Comparison of ENCODE assay signal across 8 cellular contexts in the genomic region with DNA sequence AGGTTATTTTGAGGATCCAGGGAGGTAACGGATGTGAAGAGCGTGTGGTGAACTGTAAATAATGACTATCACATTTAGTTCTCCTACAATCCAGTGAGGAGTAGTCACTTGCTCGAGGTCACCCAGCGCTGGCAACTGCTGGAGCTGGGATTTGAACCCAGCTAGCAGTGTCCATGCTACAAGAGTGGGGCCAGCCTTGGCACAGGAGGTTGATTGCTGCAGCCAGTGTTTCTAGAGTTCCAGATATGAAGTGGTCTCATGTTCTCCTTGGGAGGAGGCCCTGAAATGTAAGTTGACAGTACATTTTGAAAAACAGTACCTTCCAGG. TPM values are rescaled to one million over a fixed set of nuclear protein-coding genes. Genes with fewer than 3 reads are reported as not detected.
DNase-seq lines count a peak whose midpoint lies in the region; ATAC-seq and TF ChIP-seq lines count a peak whose summit lies in the region.

No MANE protein-coding gene starts in this region.

- H3K4me3 ChIP-seq in AG10803 (ENCODE audit: low read length), result peak overlapping the region; percentile 91
- H3K4me3 ChIP-seq in naive thymus-derived CD4-positive, alpha-beta T cell (ENCODE audit: low read length), result peak overlapping the region; percentile 94

- peak overlapping the region; percentile 86 for H3K27ac ChIP-seq in epithelial cell of prostate
- peak overlapping the region; percentile 99 for H3K27ac ChIP-seq in naive thymus-derived CD4-positive, alpha-beta T cell (ENCODE audit: low read depth, low read length)

- H3K27me3 ChIP-seq in naive thymus-derived CD4-positive, alpha-beta T cell (ENCODE audit: control insufficient read depth in 2 of 2, insufficient read depth in 2 of 2, low read length in 2 of 2), result no peaks in the 10 kb centered on the region

- CTCF ChIA-PET in naive thymus-derived CD4-positive, alpha-beta T cell (lab: Charles Lee), result interaction anchor here (0.8 to 10.2 kb wide), 14 partner anchors 10 to 117 kb away, joined by 3 to 107 read pairs (median 7); a partner anchor contains a TSS

- peaks cover 0 to 6% (median 0%) of the 10 kb centered on the region in 5 donors for H3K27me3 Mint-ChIP-seq in naive thymus-derived CD4-positive, alpha-beta T cell

- DNase-seq in AG10803 (ENCODE audit: low read depth), result peak; percentile 71
- DNase-seq in SK-MEL-5 (ENCODE audit: low read depth, low spot score), result peak; percentile 53
- DNase-seq in epithelial cell of prostate (ENCODE audit: low read depth, low spot score), result no peak
- no peak for DNase-seq in naive thymus-derived CD4-positive, alpha-beta T cell
- DNase-seq in KG1 (lab: John Stamatoyannopoulos, UW), result no peak
- DNase-seq in activated CD8-positive, alpha-beta memory T cell treated with anti-CD3 and anti-CD28 coated beads for 24 hours, result no peak

- peak overlapping the region; percentile 88 to 100 (median 98) for H3K27ac Mint-ChIP-seq in naive thymus-derived CD4-positive, alpha-beta T cell

- H3K9me3 Mint-ChIP-seq in naive thymus-derived CD4-positive, alpha-beta T cell, result peaks cover 0 to 13% (median 0%) of the 10 kb centered on the region in 11 donors

- H3K36me3 Mint-ChIP-seq in naive thymus-derived CD4-positive, alpha-beta T cell, result peaks cover 0 to 25% (median 16%) of the 10 kb centered on the region in 5 donors

- ATAC-seq in GM21526 (IDR thresholded peaks at IDR 0.05; ENCODE audit: low FRiP score, unreplicated experiment), result peak; percentile 3
- no peak for ATAC-seq in naive thymus-derived CD4-positive, alpha-beta T cell
- no peak for ATAC-seq in HG02678 (IDR thresholded peaks at IDR 0.05; ENCODE audit: unreplicated experiment)

- H3K4me3 Mint-ChIP-seq in naive thymus-derived CD4-positive, alpha-beta T cell, result peak overlapping the region; percentile 78 to 95 (median 90)

- no peaks in the 10 kb centered on the region for H3K9me3 ChIP-seq in naive thymus-derived CD4-positive, alpha-beta T cell (ENCODE audit: control insufficient read depth in 2 of 3, low read length in 3 of 3)

- H3K36me3 ChIP-seq in naive thymus-derived CD4-positive, alpha-beta T cell (ENCODE audit: control insufficient read depth in 2 of 3, insufficient read depth in 3 of 3, low read length in 3 of 3), result peaks cover 0 to 12% (median 9%) of the 10 kb centered on the region in 3 experiments

- TF ChIP-seq CTCF in AG10803 (conservative IDR thresholded peaks at IDR 0.05; ENCODE audit: low read length), result no peak

- in situ Hi-C loops in SK-MEL-5 (cut with HindIII; ENCODE audit: low pct_unique_long_range_greater_than_20kb, low sequenced_read_pairs), result no loop called here

- H3K4me1 ChIP-seq in naive thymus-derived CD4-positive, alpha-beta T cell (ENCODE audit: control insufficient read depth in 2 of 2, insufficient read depth in 2 of 2, low read length in 2 of 2), result peaks cover 39 to 49% of the 10 kb centered on the region in 2 donors

- POLR2A ChIA-PET in naive thymus-derived CD4-positive, alpha-beta T cell (lab: Charles Lee), result interaction anchor here (1.0 to 11.8 kb wide), 11 partner anchors 11 to 586 kb away, joined by 3 to 264 read pairs (median 6); a partner anchor contains a TSS

- intact Hi-C loops in naive thymus-derived CD4-positive, alpha-beta T cell (cut with micrococcal nuclease), result loop anchor here (1.0 to 5.0 kb wide), 13 partner anchors 13 to 547 kb away; a partner anchor contains a TSS

- H3K4me1 Mint-ChIP-seq in naive thymus-derived CD4-positive, alpha-beta T cell, result peaks cover 52 to 86% (median 81%) of the 10 kb centered on the region in 7 donors

RNA-seq across cellular contexts. Expression of a gene that starts 0.8 kb away (rescaled TPM):
- total RNA-seq in SK-MEL-5 (2014; rRNA removed; shearing (Covaris generic)), result 11.8 and 20.0 TPM in 2 replicates
- polyA plus RNA-seq in SK-MEL-5 (2015; cell fraction: cytosol; rRNA removed), result 15.4 and 16.2 TPM in 2 replicates
- polyA plus RNA-seq in SK-MEL-5 (2015; cell fraction: nucleus; rRNA removed), result 19.8 and 19.9 TPM in 2 replicates
- total RNA-seq in naive thymus-derived CD4-positive, alpha-beta T cell, result 10 to 100 TPM; 12.0 to 37.4 (median 16.4) TPM
- polyA plus RNA-seq in naive thymus-derived CD4-positive, alpha-beta T cell, result 10 to 100 TPM; 49.1 to 65.7 TPM

RNA-seq across cellular contexts. Expression of a gene that starts 1.0 kb away (rescaled TPM):
- 21,584 and 34,307 TPM in 2 replicates for total RNA-seq in SK-MEL-5 (2014; rRNA removed; shearing (Covaris generic))
- polyA plus RNA-seq in SK-MEL-5 (2015; cell fraction: cytosol; rRNA removed), result not detected in 2 replicates
- polyA plus RNA-seq in SK-MEL-5 (2015; cell fraction: nucleus; rRNA removed), result not detected in 2 replicates
- total RNA-seq in naive thymus-derived CD4-positive, alpha-beta T cell, result over 10,000 TPM in 1 of 5 experiments, 1,000 to 10,000 TPM in 4; 5,750 to 11,273 (median 9,225) TPM
- polyA plus RNA-seq in naive thymus-derived CD4-positive, alpha-beta T cell, result 10 to 100 TPM in 1 of 2 donors, not detected in 1; 49.2 TPM

RNA-seq across cellular contexts. Expression of a gene that starts 6.1 kb away (rescaled TPM):
- total RNA-seq in SK-MEL-5 (2014; rRNA removed; shearing (Covaris generic)), result 4.8 and 5.9 TPM in 2 replicates
- polyA plus RNA-seq in SK-MEL-5 (2015; cell fraction: cytosol; rRNA removed), result 13.2 and 15.7 TPM in 2 replicates
- polyA plus RNA-seq in SK-MEL-5 (2015; cell fraction: nucleus; rRNA removed), result 84.0 and 113 TPM in 2 replicates
- total RNA-seq in naive thymus-derived CD4-positive, alpha-beta T cell, result 10 to 100 TPM in 1 of 5 experiments, 1 to 10 TPM in 1, under 1 TPM in 1, not detected in 2; 0.11 to 10.4 (median 1.0) TPM
- under 1 TPM; 0.12 to 0.44 TPM for polyA plus RNA-seq in naive thymus-derived CD4-positive, alpha-beta T cell

RNA-seq across cellular contexts. Expression of a gene that starts 8.1 kb away (rescaled TPM):
- total RNA-seq in SK-MEL-5 (2014; rRNA removed; shearing (Covaris generic)), result not detected in 2 replicates
- polyA plus RNA-seq in SK-MEL-5 (2015; cell fraction: cytosol; rRNA removed), result not detected in 2 replicates
- not detected in 2 replicates for polyA plus RNA-seq in SK-MEL-5 (2015; cell fraction: nucleus; rRNA removed)
- total RNA-seq in naive thymus-derived CD4-positive, alpha-beta T cell, result 100 to 1,000 TPM in 1 of 5 experiments, 10 to 100 TPM in 4; 16.9 to 225 (median 45.6) TPM
- polyA plus RNA-seq in naive thymus-derived CD4-positive, alpha-beta T cell, result 100 to 1,000 TPM in 1 of 2 donors, 10 to 100 TPM in 1; 97.4 to 162 TPM

RNA-seq across cellular contexts. Expression of a gene that starts 14.9 kb away (rescaled TPM):
- 0.29 TPM in 1 of 2 replicates, not detected in the other for total RNA-seq in SK-MEL-5 (2014; rRNA removed; shearing (Covaris generic))
- 0.18 and 0.19 TPM in 2 replicates for polyA plus RNA-seq in SK-MEL-5 (2015; cell fraction: cytosol; rRNA removed)
- polyA plus RNA-seq in SK-MEL-5 (2015; cell fraction: nucleus; rRNA removed), result not detected in 2 replicates
- total RNA-seq in naive thymus-derived CD4-positive, alpha-beta T cell, result under 1 TPM in 1 of 5 experiments, not detected in 4; 0.36 TPM
- not detected for polyA plus RNA-seq in naive thymus-derived CD4-positive, alpha-beta T cell

Comparison
In these comparisons a context has a peak if more than half of its experiments do, and no peak if none do; other contexts are left out.
1. DNase-seq: peak in AG10803 (single experiment) and SK-MEL-5 (single experiment); none in epithelial cell of prostate (single experiment), naive thymus-derived CD4-positive, alpha-beta T cell (0 of 9), KG1 (single experiment) and activated CD8-positive, alpha-beta memory T cell treated with anti-CD3 and anti-CD28 coated beads for 24 hours (single experiment).